In the genomic region with DNA sequence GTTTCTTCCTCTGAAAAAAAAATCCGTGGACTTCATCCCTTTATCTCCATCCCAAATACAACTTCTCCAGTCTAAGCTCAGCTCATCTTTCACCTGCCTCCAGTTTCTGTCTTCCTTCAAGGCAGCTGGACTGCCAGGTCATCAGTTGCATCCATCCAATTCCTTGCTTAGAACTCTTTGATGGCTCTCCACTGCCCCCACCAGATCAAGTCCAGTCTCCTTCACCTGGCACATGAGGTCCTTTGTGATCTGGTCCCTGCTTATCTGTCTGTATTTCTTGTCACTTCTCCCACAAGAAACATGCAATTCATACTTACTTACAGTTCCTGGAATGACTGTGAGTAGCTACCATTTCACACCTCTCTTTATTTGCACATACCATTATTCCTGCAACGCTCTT, we compare ENCODE assay signal across 16 cellular contexts. TPM values are rescaled to one million over a fixed set of nuclear protein-coding genes. Genes with fewer than 3 reads are reported as not detected.
DNase-seq lines count a peak whose midpoint lies in the region; ATAC-seq, FAIRE-seq and TF ChIP-seq lines count a peak whose summit lies in the region.
"Had no signal": no experiment of that assay in that cellular context is flagged by ENCODE, and none has a peak within 500 bp of the region (broad histone marks: within the 10 kb centered on the region; RNA-seq: fewer than 3 reads in every experiment).

No MANE protein-coding gene starts in this region.

- no peaks in the 10 kb centered on the region for H3K9me3 ChIP-seq in endothelial cell of umbilical vein (replicated peaks; ENCODE audit: control insufficient read depth, insufficient read depth, low read length)
- H3K9me3 ChIP-seq: Caco-2, thoracic aorta had no signal

- H3K4me1 ChIP-seq in endothelial cell of umbilical vein (ENCODE audit: control insufficient read depth, extremely low read depth, insufficient read depth, low read length) = no peaks in the 10 kb centered on the region
- H3K4me1 ChIP-seq: Caco-2 had no signal

- no peak overlapping the region for H3K9ac ChIP-seq in endothelial cell of umbilical vein (replicated peaks; ENCODE audit: extremely low read depth, insufficient read depth, low read length)

- H3K27ac ChIP-seq in endothelial cell of umbilical vein (ENCODE audit: insufficient read depth, low read depth, low read length) = no peak overlapping the region
- H3K27ac ChIP-seq: coronary artery, thoracic aorta had no signal

- no peaks in the 10 kb centered on the region for H3K79me2 ChIP-seq in endothelial cell of umbilical vein (ENCODE audit: control insufficient read depth, insufficient read depth, low read length)

- H3K9me1 ChIP-seq in endothelial cell of umbilical vein (replicated peaks; ENCODE audit: control insufficient read depth, extremely low read depth, insufficient read depth, low read length) = no peaks in the 10 kb centered on the region

- dilution Hi-C loops in endothelial cell of umbilical vein (cut with MboI; ENCODE audit: extremely low pct_ligation_motif_present, low sequenced_read_pairs) = no loop called here

- FAIRE-seq in endothelial cell of umbilical vein (lab: Jason Lieb, UNC) = peak; percentile 91
- FAIRE-seq: islet of Langerhans had no signal

- CTCF ChIA-PET in endothelial cell of umbilical vein (lab: Charles Lee) = interaction anchor here (0.9 to 7.1 kb wide), 7 partner anchors 8 to 671 kb away, joined by 4 to 207 read pairs (median 35); no protein-coding TSS in a partner anchor

- TF ChIP-seq POLR2A in endothelial cell of umbilical vein (IDR thresholded peaks at IDR 0.05; ENCODE audit: low read depth, low read length) = no peak

- no peak overlapping the region for H3K4me2 ChIP-seq in endothelial cell of umbilical vein (ENCODE audit: insufficient read depth, low read length)

- BruUV-seq in endothelial cell of umbilical vein (replicated peaks; lab: Mats Ljungman, UMichigan) = no TSS peak

- no peak overlapping the region for H3K4me3 ChIP-seq in endothelial cell of umbilical vein (replicated peaks in 1 of 3; ENCODE audit: insufficient read depth in 1 of 3, low read depth in 1 of 3, low read length in 3 of 3)
- H3K4me3 ChIP-seq: coronary artery, thoracic aorta had no signal

- DNase-seq in stimulated activated CD4-positive, alpha-beta T cell treated with anti-CD3 and anti-CD28 coated beads, Interleukin-15, amount 100 ng/mL, for 24 hours = peak; percentile 1
- no peak for DNase-seq in stimulated activated CD4-positive, alpha-beta T cell treated with anti-CD3 and anti-CD28 coated beads, Interleukin-12 subunit alpha, Interleukin-12 subunit beta, amount 100 ng/mL, for 4 hours
- DNase-seq in NCI-H82 (lab: John Stamatoyannopoulos, UW) = peak; percentile 67
- peak; percentile 31 for DNase-seq in endothelial cell of umbilical vein (ENCODE audit: low read depth, low spot score)
- DNase-seq in UCSD-AML1 (lab: John Stamatoyannopoulos, UW; ENCODE audit: unreplicated experiment) = no peak
- no peak for DNase-seq in superior temporal gyrus (ENCODE audit: extremely low spot score)
- DNase-seq: activated T-cell treated with anti-CD3 and anti-CD28 coated beads, Interleukin-2, amount 50 U/mL, for 1 hour; NCI-H226 had no signal

- no peaks in the 10 kb centered on the region for H4K20me1 ChIP-seq in endothelial cell of umbilical vein (replicated peaks; ENCODE audit: control insufficient read depth, extremely low read depth, insufficient read depth, low read length)

- H3K27me3 ChIP-seq in endothelial cell of umbilical vein (ENCODE audit: control insufficient read depth in 2 of 2, insufficient read depth in 2 of 2, low read length in 2 of 2) = no peaks in the 10 kb centered on the region

- H2AFZ ChIP-seq in endothelial cell of umbilical vein (ENCODE audit: low read depth, low read length) = no peak overlapping the region

- POLR2A ChIA-PET in endothelial cell of umbilical vein (lab: Charles Lee) = no interaction called here

- intact Hi-C loops in endothelial cell of umbilical vein (cut with micrococcal nuclease) = loop anchor here (1.0 to 5.0 kb wide), 5 partner anchors 36 to 1269 kb away; a partner anchor contains a TSS

- H3K36me3 ChIP-seq in endothelial cell of umbilical vein (ENCODE audit: control insufficient read depth in 2 of 2, extremely low read depth in 1 of 2, insufficient read depth in 2 of 2, low read length in 2 of 2) = no peaks in the 10 kb centered on the region
- H3K36me3 ChIP-seq: thoracic aorta had no signal

- TF ChIP-seq CTCF in endothelial cell of umbilical vein (IDR thresholded peaks at IDR 0.05; ENCODE audit: extremely low read depth in 1 of 2, insufficient read depth in 1 of 2, low read depth in 1 of 2, low read length in 2 of 2) = peak in 1 of 2 donors; percentile 26

- ATAC-seq in GM19035 (IDR thresholded peaks at IDR 0.05; ENCODE audit: unreplicated experiment) (no peak), GM18520 (IDR thresholded peaks at IDR 0.05; ENCODE audit: unreplicated experiment) (no peak)

TF ChIP-seq in endothelial cell of umbilical vein, 7 proteins besides CTCF, POLR2A, EP300 and RAD21:
- TF ChIP-seq EZH2 (IDR thresholded peaks at IDR 0.05; ENCODE audit: borderline replicate concordance, low read depth, low read length, severe bottlenecking) (no peak), JUN (IDR thresholded peaks at IDR 0.05; ENCODE audit: borderline replicate concordance, insufficient read depth, insufficient read length, low read depth) (no peak), MYC (IDR thresholded peaks at IDR 0.05; ENCODE audit: low read depth, low read length) (no peak), FOS (IDR thresholded peaks at IDR 0.05; ENCODE audit: borderline replicate concordance, insufficient read depth, low read length) (no peak), GATA2 (IDR thresholded peaks at IDR 0.05; ENCODE audit: insufficient read depth, insufficient read length, low read depth, low read length) (no peak), POLR2AphosphoS5 (IDR thresholded peaks at IDR 0.05; ENCODE audit: insufficient read depth, low read depth, low read length) (no peak)
- TF ChIP-seq, protein P1, sequence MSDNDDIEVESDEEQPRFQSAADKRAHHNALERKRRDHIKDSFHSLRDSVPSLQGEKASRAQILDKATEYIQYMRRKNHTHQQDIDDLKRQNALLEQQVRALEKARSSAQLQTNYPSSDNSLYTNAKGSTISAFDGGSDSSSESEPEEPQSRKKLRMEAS (IDR thresholded peaks at IDR 0.05; ENCODE audit: insufficient read depth, insufficient read length) = no peak
TF ChIP-seq in endothelial cell of umbilical vein: peak in this region for 0.

RNA-seq across cellular contexts. Expression of a gene that starts 33.8 kb away (rescaled TPM):
- not detected in 2 replicates for total RNA-seq in endothelial cell of umbilical vein
- not detected in 2 replicates for polyA plus RNA-seq in endothelial cell of umbilical vein
- not detected in 2 replicates for polyA plus RNA-seq in endothelial cell of umbilical vein (2011; cell fraction: cytosol; rRNA removed)
- not detected in 2 replicates for polyA plus RNA-seq in endothelial cell of umbilical vein (2011; cell fraction: nucleus; rRNA removed)
- not detected in 2 replicates for polyA plus RNA-seq in endothelial cell of umbilical vein (2012)
- not detected in 2 replicates for polyA minus RNA-seq in endothelial cell of umbilical vein
- not detected for polyA minus RNA-seq in endothelial cell of umbilical vein (2011; cell fraction: cytosol; rRNA and poly(A)+ RNA removed)
- polyA minus RNA-seq in endothelial cell of umbilical vein (2011; cell fraction: nucleus; rRNA and poly(A)+ RNA removed) = not detected in 2 replicates
- total RNA-seq: Caco-2; osteocyte; T-helper 2 cell treated with Interferon-gamma antibody and Interleukin-4, amounts not matched to agents 100 ng/mL and 5 ng/mL, for 36 hours; thoracic aorta had no signal

RNA-seq across cellular contexts. Expression of a gene that starts 37.2 kb away (rescaled TPM):
- total RNA-seq in endothelial cell of umbilical vein = 38.1 and 40.4 TPM in 2 replicates
- polyA plus RNA-seq in endothelial cell of umbilical vein = 38.4 and 39.5 TPM in 2 replicates
- polyA plus RNA-seq in endothelial cell of umbilical vein (2011; cell fraction: cytosol; rRNA removed) = 73.4 and 79.6 TPM in 2 replicates
- polyA plus RNA-seq in endothelial cell of umbilical vein (2011; cell fraction: nucleus; rRNA removed) = 33.1 and 34.8 TPM in 2 replicates
- polyA plus RNA-seq in endothelial cell of umbilical vein (2012) = 48.3 and 55.9 TPM in 2 replicates
- polyA minus RNA-seq in endothelial cell of umbilical vein = 29.7 and 29.8 TPM in 2 replicates
- polyA minus RNA-seq in endothelial cell of umbilical vein (2011; cell fraction: cytosol; rRNA and poly(A)+ RNA removed) = 30.3 TPM
- polyA minus RNA-seq in endothelial cell of umbilical vein (2011; cell fraction: nucleus; rRNA and poly(A)+ RNA removed) = 12.5 and 13.6 TPM in 2 replicates

RNA-seq across cellular contexts. Expression of a gene that starts 46.3 kb away (rescaled TPM):
- 0.20 and 0.21 TPM in 2 replicates for total RNA-seq in endothelial cell of umbilical vein
- polyA plus RNA-seq in endothelial cell of umbilical vein = 0.22 and 0.29 TPM in 2 replicates
- 0.14 and 0.17 TPM in 2 replicates for polyA plus RNA-seq in endothelial cell of umbilical vein (2011; cell fraction: cytosol; rRNA removed)
- polyA plus RNA-seq in endothelial cell of umbilical vein (2011; cell fraction: nucleus; rRNA removed) = 0.47 and 0.73 TPM in 2 replicates
- not detected in 2 replicates for polyA plus RNA-seq in endothelial cell of umbilical vein (2012)
- not detected in 2 replicates for polyA minus RNA-seq in endothelial cell of umbilical vein
- not detected for polyA minus RNA-seq in endothelial cell of umbilical vein (2011; cell fraction: cytosol; rRNA and poly(A)+ RNA removed)
- not detected in 2 replicates for polyA minus RNA-seq in endothelial cell of umbilical vein (2011; cell fraction: nucleus; rRNA and poly(A)+ RNA removed)
- total RNA-seq: Caco-2; osteocyte; T-helper 2 cell treated with Interferon-gamma antibody and Interleukin-4, amounts not matched to agents 100 ng/mL and 5 ng/mL, for 36 hours; thoracic aorta had no signal

Comparison
In these comparisons a context has a peak if more than half of its experiments do, and no peak if none do; other contexts are left out.
1. DNase-seq: peak in stimulated activated CD4-positive, alpha-beta T cell treated with anti-CD3 and anti-CD28 coated beads, Interleukin-15, amount 100 ng/mL, for 24 hours (single experiment), NCI-H82 (single experiment) and endothelial cell of umbilical vein (single experiment); none in stimulated activated CD4-positive, alpha-beta T cell treated with anti-CD3 and anti-CD28 coated beads, Interleukin-12 subunit alpha, Interleukin-12 subunit beta, amount 100 ng/mL, for 4 hours (single experiment), UCSD-AML1 (single experiment) and superior temporal gyrus (single experiment).